20 cellular contexts compared by ENCODE assay signal in genomic region chr20:2703716-2704475, GRCh38. TPM values are rescaled to one million over a fixed set of nuclear protein-coding genes. Genes with fewer than 3 reads are reported as not detected.
DNase-seq lines count a peak whose midpoint lies in the region; ATAC-seq and TF ChIP-seq lines count a peak whose summit lies in the region.
"Had no signal": no experiment of that assay in that cellular context is flagged by ENCODE, and none has a peak within 500 bp of the region (broad histone marks: within the 10 kb centered on the region; RNA-seq: fewer than 3 reads in every experiment).

No MANE protein-coding gene starts in this region.

- no peaks in the 10 kb centered on the region for H3K36me3 Mint-ChIP-seq in activated CD4-positive, alpha-beta T cell treated with anti-CD3 and anti-CD28 coated beads, Interleukin-2, amount 10 ng/mL, durations not matched to agents 24 days and 14 days (ENCODE audit: low read depth)
- peaks cover 5% of the 10 kb centered on the region for H3K36me3 Mint-ChIP-seq in chondrocyte (ENCODE audit: low read depth)
- H3K36me3 Mint-ChIP-seq: CD4-positive, CD25-positive, alpha-beta regulatory T cell; CD8-positive, alpha-beta T cell had no signal

- H3K4me1 ChIP-seq in esophagus muscularis mucosa, result no peaks in the 10 kb centered on the region
- H3K4me1 ChIP-seq: Caco-2, HAP-1 had no signal

- no peak overlapping the region for H3K4me3 Mint-ChIP-seq in activated CD4-positive, alpha-beta T cell treated with anti-CD3 and anti-CD28 coated beads, Interleukin-2, amount 10 ng/mL, durations not matched to agents 24 days and 14 days
- no peak overlapping the region for H3K4me3 Mint-ChIP-seq in chondrocyte (ENCODE audit: unreplicated experiment)
- H3K4me3 Mint-ChIP-seq: B cell; CD4-positive, CD25-positive, alpha-beta regulatory T cell; CD8-positive, alpha-beta T cell; GM23338; HFFc6 had no signal

- 93% methylated on average over 8 of the region's 8 CpGs for WGBS in esophagus muscularis mucosa

- no peaks in the 10 kb centered on the region for H3K27me3 ChIP-seq in esophagus muscularis mucosa
- H3K27me3 ChIP-seq: BLaER1 had no signal

- no peaks in the 10 kb centered on the region for H3K9me3 Mint-ChIP-seq in activated CD4-positive, alpha-beta T cell treated with anti-CD3 and anti-CD28 coated beads, Interleukin-2, amount 10 ng/mL, durations not matched to agents 24 days and 14 days
- H3K9me3 Mint-ChIP-seq in chondrocyte (ENCODE audit: low read depth), result no peaks in the 10 kb centered on the region
- H3K9me3 Mint-ChIP-seq: CD4-positive, CD25-positive, alpha-beta regulatory T cell; CD8-positive, alpha-beta T cell; GM23338; HFFc6 had no signal

- H3K36me3 ChIP-seq in esophagus muscularis mucosa, result peaks cover 0 to 21% (median 0%) of the 10 kb centered on the region in 4 donors
- H3K36me3 ChIP-seq: BLaER1, HAP-1 had no signal

- peak; percentile 50 for DNase-seq in activated CD4-positive, alpha-beta T cell treated with anti-CD3 and anti-CD28 coated beads, Interleukin-2, amount 10 ng/mL, durations not matched to agents 24 days and 14 days
- no peak for DNase-seq in activated CD4-positive, alpha-beta T cell treated with anti-CD3 and anti-CD28 coated beads, Interleukin-2, amount 50 U/mL, for 4 hours
- peak; percentile 63 for DNase-seq in chondrocyte (ENCODE audit: low spot score)
- DNase-seq in esophagus muscularis mucosa (ENCODE audit: extremely low spot score), result peak; percentile 89
- peak; percentile 7 for DNase-seq in mucosa of gallbladder (ENCODE audit: low spot score)
- no peak for DNase-seq in OCI-M1 (lab: John Stamatoyannopoulos, UW)
- no peak for DNase-seq in NCI-H146 treated with DMSO at 0.1 percent for 48 hours (lab: John Stamatoyannopoulos, UW; ENCODE audit: unreplicated experiment)
- DNase-seq: Caco-2; CD4-positive, CD25-positive, alpha-beta regulatory T cell; CD8-positive, alpha-beta T cell; DMS153; DND-41; HFFc6 had no signal

- peaks cover 14% of the 10 kb centered on the region for H3K4me1 Mint-ChIP-seq in activated CD4-positive, alpha-beta T cell treated with anti-CD3 and anti-CD28 coated beads, Interleukin-2, amount 10 ng/mL, durations not matched to agents 24 days and 14 days
- no peaks in the 10 kb centered on the region for H3K4me1 Mint-ChIP-seq in chondrocyte (ENCODE audit: low read depth)
- H3K4me1 Mint-ChIP-seq: B cell; CD4-positive, CD25-positive, alpha-beta regulatory T cell had no signal

- TF ChIP-seq EP300 in esophagus muscularis mucosa (IDR thresholded peaks at IDR 0.05), result no peak

- no peak for TF ChIP-seq POLR2A in esophagus muscularis mucosa (IDR thresholded peaks at IDR 0.05; ENCODE audit: low read depth)

- H3K27ac ChIP-seq in esophagus muscularis mucosa (replicated peaks in 1 of 4), result no peak overlapping the region
- H3K27ac ChIP-seq: 22Rv1, BLaER1, C4-2B had no signal

- no peak for TF ChIP-seq CTCF in chondrocyte (IDR thresholded peaks at IDR 0.05)
- no peak for TF ChIP-seq CTCF in esophagus muscularis mucosa (IDR thresholded peaks at IDR 0.05)

- no peak for ATAC-seq in GM21360 (IDR thresholded peaks at IDR 0.05; ENCODE audit: unreplicated experiment)
- ATAC-seq: CD8-positive, alpha-beta T cell; GM23338 had no signal

- H3K4me3 ChIP-seq in esophagus muscularis mucosa, result no peak overlapping the region
- H3K4me3 ChIP-seq: BLaER1, GM23338, HAP-1 had no signal

- intact Hi-C loops in activated CD4-positive, alpha-beta T cell treated with anti-CD3 and anti-CD28 coated beads, Interleukin-2, amount 10 ng/mL, durations not matched to agents 24 days and 14 days (cut with micrococcal nuclease), result no loop called here
- intact Hi-C loops in esophagus muscularis mucosa (cut with DNase I), result no loop called here

- no peak overlapping the region for H3K27ac Mint-ChIP-seq in activated CD4-positive, alpha-beta T cell treated with anti-CD3 and anti-CD28 coated beads, Interleukin-2, amount 10 ng/mL, durations not matched to agents 24 days and 14 days
- H3K27ac Mint-ChIP-seq in chondrocyte (ENCODE audit: unreplicated experiment), result no peak overlapping the region
- H3K27ac Mint-ChIP-seq: B cell; CD4-positive, CD25-positive, alpha-beta regulatory T cell; CD8-positive, alpha-beta T cell; GM23338; HFFc6 had no signal

- H3K9me3 ChIP-seq in esophagus muscularis mucosa, result no peaks in the 10 kb centered on the region
- H3K9me3 ChIP-seq: BLaER1, Caco-2, HAP-1 had no signal

- no peaks in the 10 kb centered on the region for H3K27me3 Mint-ChIP-seq in activated CD4-positive, alpha-beta T cell treated with anti-CD3 and anti-CD28 coated beads, Interleukin-2, amount 10 ng/mL, durations not matched to agents 24 days and 14 days
- peaks cover 38% of the 10 kb centered on the region for H3K27me3 Mint-ChIP-seq in chondrocyte (ENCODE audit: low read depth)

RNA-seq across cellular contexts. Expression of gene EBF4, which starts 11.3 kb away (rescaled TPM):
- 7.3 and 7.6 TPM in 2 replicates for total RNA-seq in activated CD4-positive, alpha-beta T cell treated with anti-CD3 and anti-CD28 coated beads, Interleukin-2, amount 10 ng/mL, durations not matched to agents 24 days and 14 days
- total RNA-seq in chondrocyte (8.0 to 15.2 TPM (median 11.4 TPM) in 3 replicates), esophagus muscularis mucosa (10 to 100 TPM; 23.7 to 46.7 (median 30.1) TPM), mucosa of gallbladder (12.7 TPM)

RNA-seq across cellular contexts. Expression of gene IDH3B, which starts 39.9 kb away (rescaled TPM):
- total RNA-seq in activated CD4-positive, alpha-beta T cell treated with anti-CD3 and anti-CD28 coated beads, Interleukin-2, amount 10 ng/mL, durations not matched to agents 24 days and 14 days, result 121 and 127 TPM in 2 replicates
- 56.5 to 65.9 TPM (median 57.1 TPM) in 3 replicates for total RNA-seq in chondrocyte
- total RNA-seq in esophagus muscularis mucosa, result 100 to 1,000 TPM; 115 to 122 (median 118) TPM
- total RNA-seq in mucosa of gallbladder, result 81.0 TPM

RNA-seq across cellular contexts. Expression of gene NOP56, which starts 51.5 kb away (rescaled TPM):
- total RNA-seq in activated CD4-positive, alpha-beta T cell treated with anti-CD3 and anti-CD28 coated beads, Interleukin-2, amount 10 ng/mL, durations not matched to agents 24 days and 14 days, result 884 and 899 TPM in 2 replicates
- 103 to 166 TPM (median 118 TPM) in 3 replicates for total RNA-seq in chondrocyte
- 10 to 100 TPM; 31.6 to 96.4 (median 62.8) TPM for total RNA-seq in esophagus muscularis mucosa
- 82.9 TPM for total RNA-seq in mucosa of gallbladder

Comparison
In these comparisons a context has a peak if more than half of its experiments do, and no peak if none do; other contexts are left out.
1. DNase-seq: peak in activated CD4-positive, alpha-beta T cell treated with anti-CD3 and anti-CD28 coated beads, Interleukin-2, amount 10 ng/mL, durations not matched to agents 24 days and 14 days (single experiment), chondrocyte (single experiment), esophagus muscularis mucosa (single experiment) and mucosa of gallbladder (single experiment); none in activated CD4-positive, alpha-beta T cell treated with anti-CD3 and anti-CD28 coated beads, Interleukin-2, amount 50 U/mL, for 4 hours (0 of 2), OCI-M1 (single experiment) and NCI-H146 treated with DMSO at 0.1 percent for 48 hours (single experiment).